ENCODE assay signal across 8 cellular contexts in genomic region chr11:9802291-9802861, GRCh38.
A peak's percentile ranks its signal among the peaks of the same experiment; 100 is the strongest.
DNase-seq lines count a peak whose midpoint lies in the region; ATAC-seq and TF ChIP-seq lines count a peak whose summit lies in the region.

No MANE protein-coding gene starts in this region.

- H3K4me3 ChIP-seq in fibroblast of pulmonary artery (replicated peaks; ENCODE audit: low read depth, low read length) = no peak overlapping the region

- DNase-seq in GM04504 (ENCODE audit: low read depth) (peak; percentile 91), SK-MEL-5 (ENCODE audit: low read depth, low spot score) (peak; percentile 47), fibroblast of pulmonary artery (ENCODE audit: low read depth) (peak; percentile 64), sciatic nerve (ENCODE audit: low spot score) (no peak), C1 segment of cervical spinal cord (lab: John Stamatoyannopoulos, UW) (no peak), NCI-H345 (lab: John Stamatoyannopoulos, UW) (no peak), islet precursor cell (no peak)
- DNase-seq in stimulated activated CD4-positive, alpha-beta T cell treated with anti-CD3 and anti-CD28 coated beads, Interleukin-1b, Interleukin-23, amount 100 ng/mL, for 48 hours = no peak

- in situ Hi-C loops in SK-MEL-5 (cut with HindIII; ENCODE audit: low pct_unique_long_range_greater_than_20kb, low sequenced_read_pairs) = no loop called here

- no peak for TF ChIP-seq CTCF in fibroblast of pulmonary artery (IDR thresholded peaks at IDR 0.05; ENCODE audit: low read length, missing control alignments)

- intact Hi-C loops in sciatic nerve (cut with DNase I) = no loop called here

- ATAC-seq in sciatic nerve = peak; percentile 79

Comparison
In these comparisons a context has a peak if more than half of its experiments do, and no peak if none do; other contexts are left out.
1. DNase-seq: peak in GM04504 (single experiment), SK-MEL-5 (single experiment) and fibroblast of pulmonary artery (single experiment); none in sciatic nerve (single experiment), stimulated activated CD4-positive, alpha-beta T cell treated with anti-CD3 and anti-CD28 coated beads, Interleukin-1b, Interleukin-23, amount 100 ng/mL, for 48 hours (single experiment), C1 segment of cervical spinal cord (0 of 14), NCI-H345 (single experiment) and islet precursor cell (single experiment).